In genomic region chr6:146287691-146288369, GRCh38 we compare ENCODE assay signal across 19 cellular contexts.
DNase-seq lines count a peak whose midpoint lies in the region; ATAC-seq and TF ChIP-seq lines count a peak whose summit lies in the region.
"Had no signal": no experiment of that assay in that cellular context is flagged by ENCODE, and none has a peak within 500 bp of the region (broad histone marks: within the 10 kb centered on the region; RNA-seq: fewer than 3 reads in every experiment).

No MANE protein-coding gene starts in this region.

- no peak for ATAC-seq in HG03025 (IDR thresholded peaks at IDR 0.05; ENCODE audit: low FRiP score, unreplicated experiment)
- ATAC-seq: activated naive CD4-positive, alpha-beta T cell treated with anti-CD3 and anti-CD28 coated beads, Interleukin-2, amount 50 U/mL, for 72 hours had no signal

- no peak overlapping the region for H3K4me3 ChIP-seq in cardiac fibroblast (replicated peaks in 1 of 2; ENCODE audit: low read depth in 2 of 2, low read length in 2 of 2)
- H3K4me3 ChIP-seq: sigmoid colon had no signal

- peak; percentile 82 for DNase-seq in EH (ENCODE audit: low read depth)
- peak; percentile 65 for DNase-seq in NCI-H226
- peak; percentile 68 to 76 for DNase-seq in cardiac fibroblast (ENCODE audit: low read depth in 2 of 2)
- DNase-seq in iris pigment epithelial cell (ENCODE audit: low read depth), result peak; percentile 27
- DNase-seq in activated CD4-positive, alpha-beta T cell treated with anti-CD3 and anti-CD28 coated beads for 4 hours, result no peak
- DNase-seq in cerebellar nuclear complex (lab: John Stamatoyannopoulos, UW), result no peak
- no peak for DNase-seq in GDM1 (lab: John Stamatoyannopoulos, UW)
- DNase-seq: activated CD4-positive, alpha-beta T cell treated with anti-CD3 and anti-CD28 coated beads, Interleukin-2, amount 50 U/mL, for 1 hour; CD4-positive, alpha-beta memory T cell; endodermal cell; foreskin melanocyte; hypothalamus; islet precursor cell; NCI-H1417; NCI-H526; sigmoid colon; WERI-Rb-1 had no signal

- no peak for TF ChIP-seq CTCF in cardiac fibroblast (IDR thresholded peaks at IDR 0.05; ENCODE audit: low read depth, low read length)

Comparison
In these comparisons a context has a peak if more than half of its experiments do, and no peak if none do; other contexts are left out.
1. DNase-seq: peak in EH (single experiment), NCI-H226 (single experiment), cardiac fibroblast (2 of 2) and iris pigment epithelial cell (single experiment); none in activated CD4-positive, alpha-beta T cell treated with anti-CD3 and anti-CD28 coated beads for 4 hours (0 of 2), cerebellar nuclear complex (0 of 2) and GDM1 (single experiment).